In genomic region chr5:159393854-159394274, GRCh38 we compare ENCODE assay signal across 1 cellular context.
A peak's percentile ranks its signal among the peaks of the same experiment; 100 is the strongest.
TF ChIP-seq lines count a peak whose summit lies in the region.

No MANE protein-coding gene starts in this region.

TF ChIP-seq in K562, 482 proteins besides CTCF, POLR2A, EP300 and RAD21 (continued from another document and continues in another):
- no peak for TF ChIP-seq RFX5 (IDR thresholded peaks at IDR 0.05; ENCODE audit: low read depth, low read length)
- no peak for TF ChIP-seq POLR2B (IDR thresholded peaks at IDR 0.05; ENCODE audit: low read depth, partially characterized antibody)
- peak; percentile 38; the same call in 1 of the 2 replicates for TF ChIP-seq SMARCA4 (IDR thresholded peaks at IDR 0.05)
- no peak for TF ChIP-seq CHD4 (IDR thresholded peaks at IDR 0.05; ENCODE audit: insufficient read depth, insufficient replicate concordance, low read depth, low read length, poor library complexity, severe bottlenecking)
- TF ChIP-seq ESRRA (IDR thresholded peaks at IDR 0.05; ENCODE audit: borderline replicate concordance, low read depth): no peak
- TF ChIP-seq CBFA2T3 (IDR thresholded peaks at IDR 0.05): peak; percentile 88
- TF ChIP-seq ZNF197 (CRISPR knock-in tag; IDR thresholded peaks at IDR 0.05; ENCODE audit: low read depth): no peak
- TF ChIP-seq, protein P1, sequence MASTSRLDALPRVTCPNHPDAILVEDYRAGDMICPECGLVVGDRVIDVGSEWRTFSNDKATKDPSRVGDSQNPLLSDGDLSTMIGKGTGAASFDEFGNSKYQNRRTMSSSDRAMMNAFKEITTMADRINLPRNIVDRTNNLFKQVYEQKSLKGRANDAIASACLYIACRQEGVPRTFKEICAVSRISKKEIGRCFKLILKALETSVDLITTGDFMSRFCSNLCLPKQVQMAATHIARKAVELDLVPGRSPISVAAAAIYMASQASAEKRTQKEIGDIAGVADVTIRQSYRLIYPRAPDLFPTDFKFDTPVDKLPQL (IDR thresholded peaks at IDR 0.05; ENCODE audit: extremely low read depth, insufficient read length): no peak
- peak; percentile 72; the same call in 1 of the 2 replicates for TF ChIP-seq ZNF766 (CRISPR knock-in tag; conservative IDR thresholded peaks at IDR 0.05)
- TF ChIP-seq HDAC3 (IDR thresholded peaks at IDR 0.05; ENCODE audit: borderline replicate concordance, partially characterized antibody): no peak
- TF ChIP-seq, protein P2, sequence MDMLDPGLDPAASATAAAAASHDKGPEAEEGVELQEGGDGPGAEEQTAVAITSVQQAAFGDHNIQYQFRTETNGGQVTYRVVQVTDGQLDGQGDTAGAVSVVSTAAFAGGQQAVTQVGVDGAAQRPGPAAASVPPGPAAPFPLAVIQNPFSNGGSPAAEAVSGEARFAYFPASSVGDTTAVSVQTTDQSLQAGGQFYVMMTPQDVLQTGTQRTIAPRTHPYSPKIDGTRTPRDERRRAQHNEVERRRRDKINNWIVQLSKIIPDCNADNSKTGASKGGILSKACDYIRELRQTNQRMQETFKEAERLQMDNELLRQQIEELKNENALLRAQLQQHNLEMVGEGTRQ (CRISPR knock-in tag; IDR thresholded peaks at IDR 0.05): peak; percentile 30; the same call in 1 of the 2 replicates
- TF ChIP-seq, protein P3, sequence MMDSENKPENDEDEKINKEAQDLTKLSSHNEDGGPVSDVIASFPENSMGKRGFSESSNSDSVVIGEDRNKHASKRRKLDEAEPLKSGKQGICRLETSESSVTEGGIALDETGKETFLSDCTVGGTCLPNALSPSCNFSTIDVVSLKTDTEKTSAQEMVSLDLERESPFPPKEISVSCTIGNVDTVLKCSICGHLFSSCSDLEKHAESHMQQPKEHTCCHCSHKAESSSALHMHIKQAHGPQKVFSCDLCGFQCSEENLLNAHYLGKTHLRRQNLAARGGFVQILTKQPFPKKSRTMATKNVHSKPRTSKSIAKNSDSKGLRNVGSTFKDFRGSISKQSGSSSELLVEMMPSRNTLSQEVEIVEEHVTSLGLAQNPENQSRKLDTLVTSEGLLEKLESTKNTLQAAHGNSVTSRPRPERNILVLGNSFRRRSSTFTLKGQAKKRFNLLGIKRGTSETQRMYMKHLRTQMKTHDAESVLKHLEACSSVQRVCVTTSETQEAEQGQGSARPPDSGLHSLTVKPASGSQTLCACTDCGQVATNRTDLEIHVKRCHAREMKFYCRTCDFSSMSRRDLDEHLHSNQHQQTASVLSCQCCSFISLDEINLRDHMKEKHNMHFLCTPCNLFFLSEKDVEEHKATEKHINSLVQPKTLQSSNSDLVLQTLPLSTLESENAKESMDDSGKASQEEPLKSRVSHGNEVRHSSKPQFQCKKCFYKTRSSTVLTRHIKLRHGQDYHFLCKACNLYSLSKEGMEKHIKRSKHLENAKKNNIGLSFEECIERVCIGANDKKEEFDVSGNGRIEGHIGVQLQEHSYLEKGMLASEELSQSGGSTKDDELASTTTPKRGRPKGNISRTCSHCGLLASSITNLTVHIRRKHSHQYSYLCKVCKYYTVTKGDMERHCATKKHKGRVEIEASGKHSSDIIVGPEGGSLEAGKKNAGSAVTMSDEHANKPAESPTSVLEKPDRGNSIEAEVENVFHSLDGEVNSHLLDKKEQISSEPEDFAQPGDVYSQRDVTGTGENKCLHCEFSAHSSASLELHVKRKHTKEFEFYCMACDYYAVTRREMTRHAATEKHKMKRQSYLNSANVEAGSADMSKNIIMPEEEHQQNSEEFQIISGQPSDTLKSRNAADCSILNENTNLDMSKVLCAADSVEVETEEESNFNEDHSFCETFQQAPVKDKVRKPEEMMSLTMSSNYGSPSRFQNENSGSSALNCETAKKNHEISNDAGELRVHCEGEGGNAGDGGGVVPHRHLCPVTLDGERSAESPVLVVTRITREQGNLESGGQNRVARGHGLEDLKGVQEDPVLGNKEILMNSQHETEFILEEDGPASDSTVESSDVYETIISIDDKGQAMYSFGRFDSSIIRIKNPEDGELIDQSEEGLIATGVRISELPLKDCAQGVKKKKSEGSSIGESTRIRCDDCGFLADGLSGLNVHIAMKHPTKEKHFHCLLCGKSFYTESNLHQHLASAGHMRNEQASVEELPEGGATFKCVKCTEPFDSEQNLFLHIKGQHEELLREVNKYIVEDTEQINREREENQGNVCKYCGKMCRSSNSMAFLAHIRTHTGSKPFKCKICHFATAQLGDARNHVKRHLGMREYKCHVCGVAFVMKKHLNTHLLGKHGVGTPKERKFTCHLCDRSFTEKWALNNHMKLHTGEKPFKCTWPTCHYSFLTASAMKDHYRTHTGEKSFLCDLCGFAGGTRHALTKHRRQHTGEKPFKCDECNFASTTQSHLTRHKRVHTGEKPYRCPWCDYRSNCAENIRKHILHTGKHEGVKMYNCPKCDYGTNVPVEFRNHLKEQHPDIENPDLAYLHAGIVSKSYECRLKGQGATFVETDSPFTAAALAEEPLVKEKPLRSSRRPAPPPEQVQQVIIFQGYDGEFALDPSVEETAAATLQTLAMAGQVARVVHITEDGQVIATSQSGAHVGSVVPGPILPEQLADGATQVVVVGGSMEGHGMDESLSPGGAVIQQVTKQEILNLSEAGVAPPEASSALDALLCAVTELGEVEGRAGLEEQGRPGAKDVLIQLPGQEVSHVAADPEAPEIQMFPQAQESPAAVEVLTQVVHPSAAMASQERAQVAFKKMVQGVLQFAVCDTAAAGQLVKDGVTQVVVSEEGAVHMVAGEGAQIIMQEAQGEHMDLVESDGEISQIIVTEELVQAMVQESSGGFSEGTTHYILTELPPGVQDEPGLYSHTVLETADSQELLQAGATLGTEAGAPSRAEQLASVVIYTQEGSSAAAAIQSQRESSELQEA (IDR thresholded peaks at IDR 0.05; ENCODE audit: low read depth): no peak
- TF ChIP-seq, protein P4, sequence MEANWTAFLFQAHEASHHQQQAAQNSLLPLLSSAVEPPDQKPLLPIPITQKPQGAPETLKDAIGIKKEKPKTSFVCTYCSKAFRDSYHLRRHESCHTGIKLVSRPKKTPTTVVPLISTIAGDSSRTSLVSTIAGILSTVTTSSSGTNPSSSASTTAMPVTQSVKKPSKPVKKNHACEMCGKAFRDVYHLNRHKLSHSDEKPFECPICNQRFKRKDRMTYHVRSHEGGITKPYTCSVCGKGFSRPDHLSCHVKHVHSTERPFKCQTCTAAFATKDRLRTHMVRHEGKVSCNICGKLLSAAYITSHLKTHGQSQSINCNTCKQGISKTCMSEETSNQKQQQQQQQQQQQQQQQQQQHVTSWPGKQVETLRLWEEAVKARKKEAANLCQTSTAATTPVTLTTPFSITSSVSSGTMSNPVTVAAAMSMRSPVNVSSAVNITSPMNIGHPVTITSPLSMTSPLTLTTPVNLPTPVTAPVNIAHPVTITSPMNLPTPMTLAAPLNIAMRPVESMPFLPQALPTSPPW (CRISPR knock-in tag; IDR thresholded peaks at IDR 0.05): peak; percentile 55; the same call in 1 of the 2 replicates
- no peak for TF ChIP-seq ELF1 (tag; IDR thresholded peaks at IDR 0.05)
- TF ChIP-seq, protein P5, sequence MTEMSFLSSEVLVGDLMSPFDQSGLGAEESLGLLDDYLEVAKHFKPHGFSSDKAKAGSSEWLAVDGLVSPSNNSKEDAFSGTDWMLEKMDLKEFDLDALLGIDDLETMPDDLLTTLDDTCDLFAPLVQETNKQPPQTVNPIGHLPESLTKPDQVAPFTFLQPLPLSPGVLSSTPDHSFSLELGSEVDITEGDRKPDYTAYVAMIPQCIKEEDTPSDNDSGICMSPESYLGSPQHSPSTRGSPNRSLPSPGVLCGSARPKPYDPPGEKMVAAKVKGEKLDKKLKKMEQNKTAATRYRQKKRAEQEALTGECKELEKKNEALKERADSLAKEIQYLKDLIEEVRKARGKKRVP (CRISPR knock-in tag; IDR thresholded peaks at IDR 0.05): peak; percentile 32; the same call in 1 of the 2 replicates
- TF ChIP-seq ZEB2 (IDR thresholded peaks at IDR 0.05): peak; percentile 78; the same call in 1 of the 2 replicates
- no peak for TF ChIP-seq NR3C1 (CRISPR knock-in tag; IDR thresholded peaks at IDR 0.05)
- no peak for TF ChIP-seq SMARCE1 (IDR thresholded peaks at IDR 0.05)
- no peak for TF ChIP-seq E4F1 (CRISPR knock-in tag; IDR thresholded peaks at IDR 0.05; ENCODE audit: borderline replicate concordance)
- TF ChIP-seq, protein P6, sequence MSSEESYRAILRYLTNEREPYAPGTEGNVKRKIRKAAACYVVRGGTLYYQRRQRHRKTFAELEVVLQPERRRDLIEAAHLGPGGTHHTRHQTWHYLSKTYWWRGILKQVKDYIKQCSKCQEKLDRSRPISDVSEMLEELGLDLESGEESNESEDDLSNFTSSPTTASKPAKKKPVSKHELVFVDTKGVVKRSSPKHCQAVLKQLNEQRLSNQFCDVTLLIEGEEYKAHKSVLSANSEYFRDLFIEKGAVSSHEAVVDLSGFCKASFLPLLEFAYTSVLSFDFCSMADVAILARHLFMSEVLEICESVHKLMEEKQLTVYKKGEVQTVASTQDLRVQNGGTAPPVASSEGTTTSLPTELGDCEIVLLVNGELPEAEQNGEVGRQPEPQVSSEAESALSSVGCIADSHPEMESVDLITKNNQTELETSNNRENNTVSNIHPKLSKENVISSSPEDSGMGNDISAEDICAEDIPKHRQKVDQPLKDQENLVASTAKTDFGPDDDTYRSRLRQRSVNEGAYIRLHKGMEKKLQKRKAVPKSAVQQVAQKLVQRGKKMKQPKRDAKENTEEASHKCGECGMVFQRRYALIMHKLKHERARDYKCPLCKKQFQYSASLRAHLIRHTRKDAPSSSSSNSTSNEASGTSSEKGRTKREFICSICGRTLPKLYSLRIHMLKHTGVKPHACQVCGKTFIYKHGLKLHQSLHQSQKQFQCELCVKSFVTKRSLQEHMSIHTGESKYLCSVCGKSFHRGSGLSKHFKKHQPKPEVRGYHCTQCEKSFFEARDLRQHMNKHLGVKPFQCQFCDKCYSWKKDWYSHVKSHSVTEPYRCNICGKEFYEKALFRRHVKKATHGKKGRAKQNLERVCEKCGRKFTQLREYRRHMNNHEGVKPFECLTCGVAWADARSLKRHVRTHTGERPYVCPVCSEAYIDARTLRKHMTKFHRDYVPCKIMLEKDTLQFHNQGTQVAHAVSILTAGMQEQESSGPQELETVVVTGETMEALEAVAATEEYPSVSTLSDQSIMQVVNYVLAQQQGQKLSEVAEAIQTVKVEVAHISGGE (CRISPR knock-in tag; IDR thresholded peaks at IDR 0.05): peak in 1 of 3 experiments; percentile 40; a peak in 1 of 6 replicates
- TF ChIP-seq MEIS2 (IDR thresholded peaks at IDR 0.05; ENCODE audit: partially characterized antibody): peak; percentile 21
- TF ChIP-seq TAF1 (IDR thresholded peaks at IDR 0.05; ENCODE audit: control insufficient read depth, extremely low read depth, insufficient read depth, low read length, severe bottlenecking): no peak
- no peak for TF ChIP-seq HMGXB4 (CRISPR knock-in tag; IDR thresholded peaks at IDR 0.05)
- TF ChIP-seq ZNF124 (CRISPR knock-in tag; IDR thresholded peaks at IDR 0.05): no peak
- TF ChIP-seq NFIC (IDR thresholded peaks at IDR 0.05): peak; percentile 38; the same call in 1 of the 2 replicates
- TF ChIP-seq ZNF586 (CRISPR knock-in tag; conservative IDR thresholded peaks at IDR 0.05): no peak
- no peak for TF ChIP-seq NR2C2 (CRISPR knock-in tag; IDR thresholded peaks at IDR 0.05)
- no peak for TF ChIP-seq NR2C2 (tag; IDR thresholded peaks at IDR 0.05)
- no peak for TF ChIP-seq CBX2 (IDR thresholded peaks at IDR 0.05; ENCODE audit: insufficient read depth, low read length, poor library complexity, severe bottlenecking)
- TF ChIP-seq ZNF511 (CRISPR knock-in tag; IDR thresholded peaks at IDR 0.05): no peak
- TF ChIP-seq STAT5B (CRISPR knock-in tag; IDR thresholded peaks at IDR 0.05): no peak
- no peak for TF ChIP-seq MAFK (IDR thresholded peaks at IDR 0.05; ENCODE audit: low read length)
- TF ChIP-seq ZBTB12 (CRISPR knock-in tag; IDR thresholded peaks at IDR 0.05): no peak
- no peak for TF ChIP-seq ZNF778 (CRISPR knock-in tag; IDR thresholded peaks at IDR 0.05)
